Comparison of ENCODE assay signal across 8 cellular contexts in genomic region chr9:97277953-97278352, GRCh38.
"Had no signal": no experiment of that assay in that cellular context is flagged by ENCODE, and none has a peak within 500 bp of the region (broad histone marks: within the 10 kb centered on the region; RNA-seq: fewer than 3 reads in every experiment).

No MANE protein-coding gene starts in this region.

- DNase-seq: GM23248, H9, HCEC 1CT, IMR-90, KG1 had no signal

- H3K4me3 ChIP-seq: GM23248 had no signal

- H2AFZ ChIP-seq: GM23248 had no signal

- FAIRE-seq: H1, H54, HTR-8/SVneo had no signal

- H3K9ac ChIP-seq: GM23248 had no signal

- H3K27ac ChIP-seq: GM23248 had no signal
